33 cellular contexts compared by ENCODE assay signal in the genomic region with DNA sequence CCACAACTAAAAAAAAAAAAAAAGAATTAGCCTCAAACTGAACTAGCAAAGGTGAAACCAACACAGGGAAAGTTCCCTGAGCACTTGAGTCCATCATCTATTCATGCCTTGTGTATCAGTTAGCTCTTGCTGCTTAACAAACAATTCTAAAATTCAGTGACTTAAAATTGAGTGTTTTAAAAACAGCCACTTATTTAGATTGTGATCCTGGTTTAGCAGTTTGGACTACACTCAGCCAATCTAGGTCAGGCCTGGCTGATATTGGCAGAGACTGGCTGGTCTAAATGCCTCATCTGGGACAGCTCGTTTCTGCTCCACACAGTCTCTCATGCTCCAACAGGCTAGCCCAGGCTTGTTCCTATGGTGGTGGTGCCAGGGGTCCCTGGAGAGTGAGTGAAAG.
"Had no signal": no experiment of that assay in that cellular context is flagged by ENCODE, and none has a peak within 500 bp of the region (broad histone marks: within the 10 kb centered on the region; RNA-seq: fewer than 3 reads in every experiment).

No MANE protein-coding gene starts in this region.

- H3K9me3 Mint-ChIP-seq: memory B cell, mesothelial cell of epicardium, nephron had no signal

- H3K36me3 Mint-ChIP-seq: immature natural killer cell, memory B cell had no signal

- H3K4me1 ChIP-seq: heart right ventricle, lower lobe of right lung, upper lobe of left lung had no signal

- H3K27ac ChIP-seq: esophagus squamous epithelium, heart right ventricle, lower lobe of right lung, neural progenitor cell, parathyroid adenoma, testis, upper lobe of left lung had no signal

- H3K27me3 ChIP-seq: esophagus squamous epithelium, neural progenitor cell, testis, tibial nerve, upper lobe of left lung had no signal

- H3K4me3 Mint-ChIP-seq: effector memory CD8-positive, alpha-beta T cell; immature natural killer cell; memory B cell; mesothelial cell of epicardium; naive thymus-derived CD4-positive, alpha-beta T cell; nephron; neural progenitor cell; stimulated activated naive CD8-positive, alpha-beta T cell treated with anti-CD3 and anti-CD28 coated beads, Interleukin-15, amount 100 ng/mL, for 72 hours had no signal

- H3K27me3 Mint-ChIP-seq: memory B cell; naive thymus-derived CD4-positive, alpha-beta T cell; stimulated activated naive CD8-positive, alpha-beta T cell treated with anti-CD3 and anti-CD28 coated beads, Interleukin-15, amount 100 ng/mL, for 72 hours had no signal

- H3K27ac Mint-ChIP-seq: effector memory CD8-positive, alpha-beta T cell; immature natural killer cell; memory B cell; mesothelial cell of epicardium; nephron; neural progenitor cell; progenitor cell of endocrine pancreas; stimulated activated naive CD8-positive, alpha-beta T cell treated with anti-CD3 and anti-CD28 coated beads, Interleukin-15, amount 100 ng/mL, for 72 hours had no signal

- DNase-seq: cerebellar nuclear complex; cortex of kidney; effector memory CD8-positive, alpha-beta T cell; erythroblast; esophagus squamous epithelium; foreskin melanocyte; glutamatergic neuron; heart right ventricle; hippocampal formation; immature natural killer cell; islet precursor cell; kidney glomerular epithelial cell; left colon; lower lobe of right lung; mucosa of descending colon; naive thymus-derived CD4-positive, alpha-beta T cell; stimulated activated CD4-positive, alpha-beta T cell treated with anti-CD3 and anti-CD28 coated beads, Interleukin-12 subunit alpha, Interleukin-12 subunit beta, amount 100 ng/mL, for 4 hours; stimulated activated CD4-positive, alpha-beta T cell treated with anti-CD3 and anti-CD28 coated beads, Interleukin-1b, Interleukin-23, amount 100 ng/mL, for 48 hours; stimulated activated CD4-positive, alpha-beta T cell treated with anti-CD3 and anti-CD28 coated beads, Interleukin-4, amount 100 ng/mL, for 1 hour; stimulated activated CD8-positive, alpha-beta memory T cell treated with anti-CD3 and anti-CD28 coated beads, Interleukin-4, amount 100 ng/mL, for 48 hours; stimulated activated naive CD4-positive, alpha-beta T cell; stimulated activated naive CD8-positive, alpha-beta T cell treated with anti-CD3 and anti-CD28 coated beads, Interleukin-15, amount 100 ng/mL, for 72 hours; testis had no signal

- H3K4me1 Mint-ChIP-seq: immature natural killer cell, memory B cell, mesothelial cell of epicardium had no signal

- ATAC-seq: effector memory CD8-positive, alpha-beta T cell; heart right ventricle; left colon; left ventricle myocardium superior; lower lobe of right lung; mucosa of descending colon; naive thymus-derived CD4-positive, alpha-beta T cell; sciatic nerve; stimulated activated naive CD8-positive, alpha-beta T cell treated with anti-CD3 and anti-CD28 coated beads, Interleukin-15, amount 100 ng/mL, for 72 hours had no signal
